Comparison of ENCODE assay signal across 16 cellular contexts in the genomic region with DNA sequence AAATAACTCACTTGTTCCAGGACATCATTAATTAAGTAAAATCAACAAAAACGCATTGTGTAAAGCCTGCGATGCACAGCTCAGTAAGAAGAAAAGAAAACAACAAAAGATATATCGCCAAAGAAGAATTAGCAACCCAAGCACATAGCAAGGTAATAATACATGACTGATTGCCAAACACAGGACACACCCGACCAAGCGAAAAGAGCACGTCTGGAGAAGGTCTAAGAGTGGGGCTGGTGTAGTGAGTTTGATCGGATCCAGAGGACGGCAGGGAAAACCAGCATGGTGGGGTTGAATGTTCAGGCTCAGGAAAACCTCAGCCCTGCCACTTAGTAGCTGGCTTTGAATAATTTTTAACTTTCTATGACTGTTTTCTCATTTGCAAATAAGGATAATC.
DNase-seq lines count a peak whose midpoint lies in the region; ATAC-seq, FAIRE-seq and TF ChIP-seq lines count a peak whose summit lies in the region.
"Had no signal": no experiment of that assay in that cellular context is flagged by ENCODE, and none has a peak within 500 bp of the region (broad histone marks: within the 10 kb centered on the region; RNA-seq: fewer than 3 reads in every experiment).

No MANE protein-coding gene starts in this region.

- no peak for DNase-seq in A549 (ENCODE audit: low read depth in 1 of 2, low spot score in 1 of 2)
- no peak for DNase-seq in brain microvascular endothelial cell
- no peak for DNase-seq in mesendoderm
- no peak for DNase-seq in stimulated activated CD4-positive, alpha-beta T cell treated with anti-CD3 and anti-CD28 coated beads, Interleukin-12 subunit alpha, Interleukin-12 subunit beta, amount 100 ng/mL, for 4 hours
- no peak for DNase-seq in NCI-H128 (lab: John Stamatoyannopoulos, UW; ENCODE audit: unreplicated experiment)
- no peak for DNase-seq in NCI-H524 (lab: John Stamatoyannopoulos, UW)
- no peak for DNase-seq in NCI-H1092 treated with DMSO at 0.1 percent for 48 hours (lab: John Stamatoyannopoulos, UW)
- DNase-seq: activated naive CD4-positive, alpha-beta T cell; caudate nucleus; DMS53; left ventricle myocardium superior; MG63; NK-92 treated with Interleukin-12 subunit alpha and Interleukin-12 subunit beta, amount 100 ng/mL, for 24 hours had no signal

- H3K4ac ChIP-seq in mesendoderm (ENCODE audit: low read depth, low read length) = no peak overlapping the region

- H3K4me3 ChIP-seq in A549 (no peak overlapping the region), HUES48 (ENCODE audit: low read depth, low read length) (no peak overlapping the region), brain microvascular endothelial cell (ENCODE audit: low read depth, low read length) (no peak overlapping the region), mesendoderm (ENCODE audit: low read length) (no peak overlapping the region)
- H3K4me3 ChIP-seq: MG63, neural progenitor cell, SJSA1 had no signal

- POLR2A ChIA-PET in A549 (lab: Yijun Ruan, JAX) = no interaction called here

- H3K9ac ChIP-seq in HUES48 (ENCODE audit: low read depth, low read length) = no peak overlapping the region
- H3K9ac ChIP-seq in mesendoderm (ENCODE audit: low read length) = no peak overlapping the region
- H3K9ac ChIP-seq: neural progenitor cell had no signal

- FAIRE-seq in A549 (lab: Jason Lieb, UNC) = no peak

- no peak overlapping the region for H2BK120ac ChIP-seq in mesendoderm (ENCODE audit: low read depth, low read length)

- H2AK5ac ChIP-seq in mesendoderm (ENCODE audit: low read length) = no peak overlapping the region

- CTCF ChIA-PET in A549 (lab: Yijun Ruan, JAX) = interaction anchor here (0.9 kb wide), 1 partner anchor 73 kb away, joined by 3 read pairs; no protein-coding TSS in a partner anchor

- no peak for ATAC-seq in A549
- ATAC-seq: left ventricle myocardium superior had no signal

- TF ChIP-seq POLR2A in A549 (IDR thresholded peaks at IDR 0.05; ENCODE audit: low read length) = no peak

- H3K79me1 ChIP-seq in mesendoderm (ENCODE audit: low read length) = peaks cover 7% of the 10 kb centered on the region

- H4K5ac ChIP-seq in mesendoderm (ENCODE audit: low read length) = no peak overlapping the region

- H3K4me2 ChIP-seq in A549 (peak overlapping the region; percentile 61), mesendoderm (ENCODE audit: low read length) (no peak overlapping the region)
- H3K4me2 ChIP-seq: neural progenitor cell had no signal

- TF ChIP-seq CTCF in A549 (IDR thresholded peaks at IDR 0.05) (no peak), brain microvascular endothelial cell (IDR thresholded peaks at IDR 0.05; ENCODE audit: low read depth, low read length, missing control alignments) (no peak)

- H3K23ac ChIP-seq in mesendoderm (ENCODE audit: low read length) = no peak overlapping the region

- H3K56ac ChIP-seq in mesendoderm (ENCODE audit: low read length) = no peak overlapping the region

- TF ChIP-seq EP300 in A549 (IDR thresholded peaks at IDR 0.05) = no peak

- 64% methylated on average over 8 of the region's 8 CpGs for WGBS in A549 (ENCODE audit: missing lambda C conversion rate)
- no CpG with 5 or more reads among the region's 8 CpGs for WGBS in mesendoderm (ENCODE audit: extremely low coverage, insufficient coverage, low lambda C conversion rate)

- H3K4me1 ChIP-seq in A549 = peaks cover 92% of the 10 kb centered on the region
- H3K4me1 ChIP-seq in HUES48 (ENCODE audit: control insufficient read depth, insufficient read depth, low read length) = peaks cover 53% of the 10 kb centered on the region
- H3K4me1 ChIP-seq in mesendoderm (ENCODE audit: control insufficient read depth, low read depth, low read length) = peaks cover 8% of the 10 kb centered on the region

- H2BK15ac ChIP-seq in mesendoderm (replicated peaks; ENCODE audit: low read depth) = no peak overlapping the region

- H3K27ac ChIP-seq in A549 (peak overlapping the region; percentile 89 to 90), HUES48 (ENCODE audit: low read depth, low read length) (peak overlapping the region; percentile 55), brain microvascular endothelial cell (peak overlapping the region; percentile 97), mesendoderm (ENCODE audit: low read depth, low read length) (peak overlapping the region; percentile 71)
- H3K27ac ChIP-seq: neural progenitor cell, SJSA1 had no signal

- H3K27me3 ChIP-seq in HUES48 (ENCODE audit: control insufficient read depth, insufficient read depth, low read length) (no peaks in the 10 kb centered on the region), brain microvascular endothelial cell (replicated peaks) (no peaks in the 10 kb centered on the region), mesendoderm (ENCODE audit: insufficient read depth, low read length, poor library complexity) (no peaks in the 10 kb centered on the region)
- H3K27me3 ChIP-seq: MG63, neural progenitor cell, SJSA1 had no signal

- H4K8ac ChIP-seq in mesendoderm (ENCODE audit: low read depth, low read length) = no peak overlapping the region

- no peak overlapping the region for H2BK5ac ChIP-seq in mesendoderm (ENCODE audit: low read length)

- H3K36me3 ChIP-seq in HUES48 (ENCODE audit: control insufficient read depth, insufficient read depth, low read length) = no peaks in the 10 kb centered on the region
- H3K36me3 ChIP-seq in brain microvascular endothelial cell (replicated peaks) = no peaks in the 10 kb centered on the region
- H3K36me3 ChIP-seq in mesendoderm (ENCODE audit: control insufficient read depth, insufficient read depth, low read length) = no peaks in the 10 kb centered on the region
- H3K36me3 ChIP-seq: MG63, neural progenitor cell, SJSA1 had no signal

- H3K79me2 ChIP-seq in mesendoderm (ENCODE audit: control insufficient read depth, insufficient read depth, low read length) = no peaks in the 10 kb centered on the region

- no peaks in the 10 kb centered on the region for H3K9me3 ChIP-seq in A549
- H3K9me3 ChIP-seq in HUES48 (ENCODE audit: control insufficient read depth, insufficient read depth, low read length) = no peaks in the 10 kb centered on the region
- H3K9me3 ChIP-seq: MG63, SJSA1 had no signal

- in situ Hi-C loops in brain microvascular endothelial cell (cut with HindIII; ENCODE audit: low pct_ligation_motif_present, low sequenced_read_pairs) = no loop called here

- no peak for TF ChIP-seq RAD21 in A549 (conservative IDR thresholded peaks at IDR 0.05 in 1 of 2, IDR thresholded peaks at IDR 0.05 in 1 of 2)

- H3K18ac ChIP-seq in mesendoderm (ENCODE audit: low read length) = no peak overlapping the region

TF ChIP-seq in A549, 52 proteins besides CTCF, POLR2A, EP300 and RAD21:
- no peak for TF ChIP-seq NPAS2 (CRISPR knock-in tag; IDR thresholded peaks at IDR 0.05; ENCODE audit: borderline replicate concordance)
- TF ChIP-seq, protein P1, sequence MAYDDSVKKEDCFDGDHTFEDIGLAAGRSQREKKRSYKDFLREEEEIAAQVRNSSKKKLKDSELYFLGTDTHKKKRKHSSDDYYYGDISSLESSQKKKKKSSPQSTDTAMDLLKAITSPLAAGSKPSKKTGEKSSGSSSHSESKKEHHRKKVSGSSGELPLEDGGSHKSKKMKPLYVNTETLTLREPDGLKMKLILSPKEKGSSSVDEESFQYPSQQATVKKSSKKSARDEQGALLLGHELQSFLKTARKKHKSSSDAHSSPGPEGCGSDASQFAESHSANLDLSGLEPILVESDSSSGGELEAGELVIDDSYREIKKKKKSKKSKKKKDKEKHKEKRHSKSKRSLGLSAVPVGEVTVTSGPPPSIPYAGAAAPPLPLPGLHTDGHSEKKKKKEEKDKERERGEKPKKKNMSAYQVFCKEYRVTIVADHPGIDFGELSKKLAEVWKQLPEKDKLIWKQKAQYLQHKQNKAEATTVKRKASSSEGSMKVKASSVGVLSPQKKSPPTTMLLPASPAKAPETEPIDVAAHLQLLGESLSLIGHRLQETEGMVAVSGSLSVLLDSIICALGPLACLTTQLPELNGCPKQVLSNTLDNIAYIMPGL (CRISPR knock-in tag; IDR thresholded peaks at IDR 0.05; ENCODE audit: borderline replicate concordance) = no peak
